Comparison of ENCODE assay signal across 10 cellular contexts in genomic region chr12:80777587-80777986, GRCh38.
DNase-seq lines count a peak whose midpoint lies in the region; ATAC-seq and TF ChIP-seq lines count a peak whose summit lies in the region.
"Had no signal": no experiment of that assay in that cellular context is flagged by ENCODE, and none has a peak within 500 bp of the region (broad histone marks: within the 10 kb centered on the region; RNA-seq: fewer than 3 reads in every experiment).

No MANE protein-coding gene starts in this region.

- DNase-seq in DMS53 (lab: John Stamatoyannopoulos, UW) = peak; percentile 75
- DNase-seq in endodermal cell = no peak
- no peak for DNase-seq in psoas muscle
- DNase-seq in pons (ENCODE audit: low spot score) = no peak
- DNase-seq in activated gamma-delta T cell treated with Interleukin-2 at 50 U/mL for 16 hours = no peak
- no peak for DNase-seq in iPS-NIHi11 (ENCODE audit: low spot score)
- no peak for DNase-seq in stimulated activated CD4-positive, alpha-beta T cell treated with anti-CD3 and anti-CD28 coated beads, Interleukin-4, amount 100 ng/mL, for 1 hour
- DNase-seq: CD8-positive, alpha-beta memory T cell; T-cell had no signal

- H3K36me3 ChIP-seq in HUES48 (ENCODE audit: control insufficient read depth, insufficient read depth, low read length) (peaks cover 2% of the 10 kb centered on the region; the same call in 1 of the 2 replicates), endodermal cell (ENCODE audit: control insufficient read depth, insufficient read depth, low read length) (peaks cover 49% of the 10 kb centered on the region), psoas muscle (ENCODE audit: insufficient read depth in 1 of 2, low read depth in 1 of 2) (no peaks in the 10 kb centered on the region)

- H3K27ac ChIP-seq in HUES48 (ENCODE audit: low read depth, low read length) = peak overlapping the region; percentile 36
- H3K27ac ChIP-seq in endodermal cell (ENCODE audit: low read depth, low read length) = no peak overlapping the region
- peak overlapping the region; percentile 31 for H3K27ac ChIP-seq in psoas muscle

- peaks cover 72% of the 10 kb centered on the region for H3K9me3 Mint-ChIP-seq in endodermal cell

- intact Hi-C loops in psoas muscle (cut with DNase I) = no loop called here

- H3K4me3 ChIP-seq in HUES48 (ENCODE audit: low read depth, low read length) (no peak overlapping the region), endodermal cell (ENCODE audit: low read length) (peak overlapping the region; percentile 68), psoas muscle (no peak overlapping the region)

- peaks cover 81% of the 10 kb centered on the region for H3K36me3 Mint-ChIP-seq in endodermal cell (ENCODE audit: low read depth)
- H3K36me3 Mint-ChIP-seq: CD8-positive, alpha-beta memory T cell; T-cell had no signal

- no peak overlapping the region for H3K9ac ChIP-seq in HUES48 (ENCODE audit: low read depth, low read length)
- no peak overlapping the region for H3K9ac ChIP-seq in endodermal cell (ENCODE audit: extremely low read depth, low read length, poor library complexity, severe bottlenecking)

- H3K27ac Mint-ChIP-seq in endodermal cell = no peak overlapping the region
- H3K27ac Mint-ChIP-seq: CD8-positive, alpha-beta memory T cell; T-cell had no signal

- H3K9me3 ChIP-seq in HUES48 (ENCODE audit: control insufficient read depth, insufficient read depth, low read length) = peaks cover 11% of the 10 kb centered on the region
- H3K9me3 ChIP-seq in endodermal cell (ENCODE audit: control insufficient read depth, low read length) = peaks cover 80% of the 10 kb centered on the region
- H3K9me3 ChIP-seq in psoas muscle = no peaks in the 10 kb centered on the region

- H3K4me1 ChIP-seq in HUES48 (ENCODE audit: control insufficient read depth, insufficient read depth, low read length) (peaks cover 32% of the 10 kb centered on the region), endodermal cell (ENCODE audit: control insufficient read depth, insufficient read depth, low read length) (peaks cover 5% of the 10 kb centered on the region), psoas muscle (peaks cover 7% of the 10 kb centered on the region)

- no peak for ATAC-seq in psoas muscle
- ATAC-seq: T-cell had no signal

- WGBS in endodermal cell (ENCODE audit: insufficient coverage in 1 of 2, insufficient read length in 1 of 2), 2 experiments = 97 to 100% methylated on average over 2 to 4 of the region's 4 CpGs
- WGBS in psoas muscle, 3 donors = 81 to 85% (median 82%) methylated on average over 4 of the region's 4 CpGs

- no peak overlapping the region for H3K4me3 Mint-ChIP-seq in endodermal cell
- H3K4me3 Mint-ChIP-seq: CD8-positive, alpha-beta memory T cell; T-cell had no signal

- no peak for TF ChIP-seq CTCF in endodermal cell (conservative IDR thresholded peaks at IDR 0.05)
- no peak for TF ChIP-seq CTCF in psoas muscle (IDR thresholded peaks at IDR 0.05)

- H3K27me3 ChIP-seq in HUES48 (ENCODE audit: control insufficient read depth, insufficient read depth, low read length) (no peaks in the 10 kb centered on the region), endodermal cell (ENCODE audit: control insufficient read depth, insufficient read depth, low read length, poor library complexity, severe bottlenecking) (no peaks in the 10 kb centered on the region), psoas muscle (ENCODE audit: insufficient read depth in 3 of 3, low read length in 2 of 3) (no peaks in the 10 kb centered on the region)

- peaks cover 42% of the 10 kb centered on the region for H3K4me1 Mint-ChIP-seq in endodermal cell
- H3K4me1 Mint-ChIP-seq: CD8-positive, alpha-beta memory T cell; T-cell had no signal

- no peaks in the 10 kb centered on the region for H3K27me3 Mint-ChIP-seq in endodermal cell (ENCODE audit: insufficient read depth)
- H3K27me3 Mint-ChIP-seq: CD8-positive, alpha-beta memory T cell; T-cell had no signal
